ENCODE assay signal across 8 cellular contexts in genomic region chr11:208177-208916, GRCh38. TPM values are rescaled to one million over a fixed set of nuclear protein-coding genes. Genes with fewer than 3 reads are reported as not detected.
DNase-seq lines count a peak whose midpoint lies in the region; FAIRE-seq and TF ChIP-seq lines count a peak whose summit lies in the region.

No MANE protein-coding gene starts in this region.

- peak overlapping the region; percentile 99 for H3K4me3 Mint-ChIP-seq in activated T-cell treated with anti-CD3 and anti-CD28 coated beads, Interleukin-2, amount 50 U/mL, for 24 hours

- no peaks in the 10 kb centered on the region for H3K27me3 Mint-ChIP-seq in activated T-cell treated with anti-CD3 and anti-CD28 coated beads, Interleukin-2, amount 50 U/mL, for 24 hours

- H3K27ac ChIP-seq in 22Rv1 (peak overlapping the region; percentile 99), OCI-LY7 (ENCODE audit: low read depth, low read length, poor library complexity, severe bottlenecking) (peak overlapping the region; percentile 97), esophagus (ENCODE audit: low read depth in 2 of 2, low read length in 1 of 2) (peak overlapping the region; percentile 97 to 100), mucosa of rectum (ENCODE audit: low read depth in 2 of 2, low read length in 2 of 2) (peak overlapping the region; percentile 100)

- H3K9me3 ChIP-seq in OCI-LY7 (ENCODE audit: low read length) (no peaks in the 10 kb centered on the region), esophagus (ENCODE audit: control insufficient read depth in 2 of 2, insufficient read depth in 1 of 2, low read depth in 1 of 2, low read length in 1 of 2) (no peaks in the 10 kb centered on the region), mucosa of rectum (ENCODE audit: control insufficient read depth in 2 of 2, low read length in 2 of 2) (no peaks in the 10 kb centered on the region)

- H3K27me3 ChIP-seq in esophagus (ENCODE audit: control insufficient read depth in 1 of 2, insufficient read depth in 2 of 2, low read length in 2 of 2) = no peaks in the 10 kb centered on the region
- H3K27me3 ChIP-seq in mucosa of rectum (ENCODE audit: control insufficient read depth in 2 of 2, insufficient read depth in 2 of 2, low read length in 2 of 2) = no peaks in the 10 kb centered on the region

- H4K20me1 ChIP-seq in OCI-LY7 (ENCODE audit: insufficient read depth, low read length) = no peaks in the 10 kb centered on the region

- H3K9me2 ChIP-seq in OCI-LY7 (ENCODE audit: insufficient read depth, low read length) = no peaks in the 10 kb centered on the region

- POLR2A ChIA-PET in OCI-LY7 (lab: Charles Lee) = interaction anchor here (0.6 to 1.8 kb wide), 6 partner anchors 22 to 334 kb away, joined by 3 to 8 read pairs (median 4); partner anchors contain the start of genes PTDSS2 and SIRT3

- 0% methylated on average over 57 of the region's 57 CpGs for WGBS in esophagus, 2 donors

- peaks cover 36% of the 10 kb centered on the region for H3K79me2 ChIP-seq in OCI-LY7 (ENCODE audit: insufficient read depth, low read depth, low read length)

- DNase-seq in GM18507 (ENCODE audit: extremely low spot score, insufficient read length, low read depth) (peak; percentile 75), HPDE6-E6E7 (ENCODE audit: extremely low spot score) (peak; percentile 60), OCI-LY7 (ENCODE audit: low spot score) (peak; percentile 89)
- DNase-seq in activated T-cell treated with anti-CD3 and anti-CD28 coated beads, Interleukin-2, amount 50 U/mL, for 24 hours = peak; percentile 88
- peak; percentile 45 to 66 for DNase-seq in stimulated activated CD8-positive, alpha-beta memory T cell treated with anti-CD3 and anti-CD28 coated beads, Interleukin-4, amount 100 ng/mL, for 4 hours (ENCODE audit: low read depth in 2 of 2, low spot score in 1 of 2)

- intact Hi-C loops in OCI-LY7 (cut with micrococcal nuclease; ENCODE audit: unreplicated experiment) = loop anchor here (5.0 kb wide), 3 partner anchors 149 to 299 kb away; partner anchors contain the start of genes PTDSS2 and RNH1

- peak overlapping the region; percentile 41; the same call in 1 of the 2 replicates for H2AFZ ChIP-seq in OCI-LY7 (ENCODE audit: low read length)

- peaks cover 52% of the 10 kb centered on the region for H3K4me1 Mint-ChIP-seq in activated T-cell treated with anti-CD3 and anti-CD28 coated beads, Interleukin-2, amount 50 U/mL, for 24 hours (ENCODE audit: low read depth)

- H3K4me1 ChIP-seq in OCI-LY7 (ENCODE audit: insufficient read depth, low read length, poor library complexity, severe bottlenecking) = peaks cover 26% of the 10 kb centered on the region
- peaks cover 10 to 25% of the 10 kb centered on the region in 2 donors for H3K4me1 ChIP-seq in esophagus (ENCODE audit: control insufficient read depth in 2 of 2, insufficient read depth in 2 of 2, low read length in 1 of 2)
- H3K4me1 ChIP-seq in mucosa of rectum (ENCODE audit: control insufficient read depth in 2 of 2, insufficient read depth in 2 of 2, low read length in 2 of 2) = peaks cover 28 to 30% of the 10 kb centered on the region in 2 donors

- H3K4me3 ChIP-seq in OCI-LY7 (ENCODE audit: low read depth, low read length, poor library complexity, severe bottlenecking) (peak overlapping the region; percentile 98), esophagus (ENCODE audit: low read depth in 1 of 2, low read length in 2 of 2) (peak overlapping the region; percentile 78 to 92), mucosa of rectum (ENCODE audit: low read length in 2 of 2) (peak overlapping the region; percentile 98 to 99)

- H3K9me3 Mint-ChIP-seq in activated T-cell treated with anti-CD3 and anti-CD28 coated beads, Interleukin-2, amount 50 U/mL, for 24 hours = no peaks in the 10 kb centered on the region

- H3K27ac Mint-ChIP-seq in activated T-cell treated with anti-CD3 and anti-CD28 coated beads, Interleukin-2, amount 50 U/mL, for 24 hours = peak overlapping the region; percentile 97

- peak overlapping the region; percentile 90 for H3K4me2 ChIP-seq in OCI-LY7 (ENCODE audit: low read length)

- CTCF ChIA-PET in OCI-LY7 (lab: Charles Lee; ENCODE audit: unreplicated experiment) = no interaction called here

- no TSS peak for BruUV-seq in OCI-LY7 (replicated peaks; lab: Mats Ljungman, UMichigan)

- H3K36me3 ChIP-seq in OCI-LY7 (ENCODE audit: insufficient read depth, low read length) = peaks cover 63% of the 10 kb centered on the region
- peaks cover 15 to 55% of the 10 kb centered on the region in 2 donors for H3K36me3 ChIP-seq in esophagus (ENCODE audit: control insufficient read depth in 2 of 2, insufficient read depth in 2 of 2, low read length in 1 of 2)
- peaks cover 49 to 65% of the 10 kb centered on the region in 2 donors for H3K36me3 ChIP-seq in mucosa of rectum (ENCODE audit: control insufficient read depth in 2 of 2, insufficient read depth in 2 of 2, low read length in 2 of 2)

- FAIRE-seq in GM18507 (lab: Jason Lieb, UNC) = peak; percentile 67

- H3K36me3 Mint-ChIP-seq in activated T-cell treated with anti-CD3 and anti-CD28 coated beads, Interleukin-2, amount 50 U/mL, for 24 hours (ENCODE audit: low read depth) = peaks cover 92% of the 10 kb centered on the region

- H3K9ac ChIP-seq in mucosa of rectum (ENCODE audit: low read depth in 1 of 2, low read length in 2 of 2) = peak overlapping the region; percentile 99 to 100

- TF ChIP-seq CTCF in 22Rv1 (IDR thresholded peaks at IDR 0.05) = no peak
- no peak for TF ChIP-seq CTCF in OCI-LY7 (conservative IDR thresholded peaks at IDR 0.05; ENCODE audit: low read length)

RNA-seq across cellular contexts. Expression of gene RIC8A, which starts 0.8 kb away (rescaled TPM):
- total RNA-seq in OCI-LY7 (2014; rRNA removed; shearing (Covaris generic)) = 125 and 136 TPM in 2 replicates
- 92.0 and 97.6 TPM in 2 replicates for total RNA-seq in OCI-LY7 (2022)
- polyA plus RNA-seq in esophagus = 10 to 100 TPM; 31.2 to 42.8 TPM

RNA-seq across cellular contexts. Expression of gene BET1L, which starts 1.1 kb away (rescaled TPM):
- total RNA-seq in OCI-LY7 (2014; rRNA removed; shearing (Covaris generic)) = 12.3 and 16.2 TPM in 2 replicates
- 45.5 and 47.4 TPM in 2 replicates for total RNA-seq in OCI-LY7 (2022)
- polyA plus RNA-seq in esophagus = 10 to 100 TPM; 12.5 to 18.0 TPM

RNA-seq across cellular contexts. Expression of gene SCGB1C1, which starts 15.5 kb away (rescaled TPM):
- not detected in 2 replicates for total RNA-seq in OCI-LY7 (2014; rRNA removed; shearing (Covaris generic))
- not detected in 2 replicates for total RNA-seq in OCI-LY7 (2022)
- polyA plus RNA-seq in esophagus = not detected

RNA-seq across cellular contexts. Expression of gene SIRT3, which starts 27.8 kb away (rescaled TPM):
- total RNA-seq in OCI-LY7 (2014; rRNA removed; shearing (Covaris generic)) = 8.5 and 10.3 TPM in 2 replicates
- 18.5 and 21.0 TPM in 2 replicates for total RNA-seq in OCI-LY7 (2022)
- 10 to 100 TPM in 1 of 2 donors, 1 to 10 TPM in 1; 7.9 to 13.5 TPM for polyA plus RNA-seq in esophagus

RNA-seq across cellular contexts. Expression of gene PSMD13, which starts 28.4 kb away (rescaled TPM):
- 146 and 156 TPM in 2 replicates for total RNA-seq in OCI-LY7 (2014; rRNA removed; shearing (Covaris generic))
- 134 and 154 TPM in 2 replicates for total RNA-seq in OCI-LY7 (2022)
- polyA plus RNA-seq in esophagus = 10 to 100 TPM; 90.8 to 98.2 TPM

Comparison
In these comparisons a context has a peak if more than half of its experiments do, and no peak if none do; other contexts are left out.
1. Peak in every context shown above with its lines: DNase-seq, H3K4me3 ChIP-seq and H3K27ac ChIP-seq.